In genomic region chr6:111600154-111600553, GRCh38 we compare ENCODE assay signal across 1 cellular context.
TF ChIP-seq lines count a peak whose summit lies in the region.

No MANE protein-coding gene starts in this region.

TF ChIP-seq in HepG2, 621 proteins besides CTCF, POLR2A, EP300 and RAD21 (continued from another document):
- TF ChIP-seq HMGXB3 (CRISPR knock-in tag; IDR thresholded peaks at IDR 0.05; ENCODE audit: borderline replicate concordance): no peak
- TF ChIP-seq ZBTB40 (IDR thresholded peaks at IDR 0.05): no peak
- no peak for TF ChIP-seq ZBTB40 (CRISPR knock-in tag; IDR thresholded peaks at IDR 0.05)
